18 cellular contexts compared by ENCODE assay signal in genomic region chr3:44041726-44042125, GRCh38.
DNase-seq lines count a peak whose midpoint lies in the region; ATAC-seq, FAIRE-seq and TF ChIP-seq lines count a peak whose summit lies in the region.
"Had no signal": no experiment of that assay in that cellular context is flagged by ENCODE, and none has a peak within 500 bp of the region (broad histone marks: within the 10 kb centered on the region; RNA-seq: fewer than 3 reads in every experiment).

No MANE protein-coding gene starts in this region.

- no peak for FAIRE-seq in GM12878 (lab: Jason Lieb, UNC)
- FAIRE-seq: A204.1, D721Med had no signal

- POLR2A ChIA-PET in GM12878 (lab: Charles Lee): interaction anchor here (2.3 to 6.6 kb wide), 2 partner anchors 8 to 20 kb away, joined by 6 to 44 read pairs; no protein-coding TSS in a partner anchor

- in situ Hi-C loops in GM12878 (cut with MboI): no loop called here

- RAD21 ChIA-PET in GM12878 (lab: Charles Lee; ENCODE audit: unreplicated experiment): interaction anchor here (0.7 to 8.6 kb wide), 4 partner anchors 8 to 44 kb away, joined by 3 to 99 read pairs (median 6); no protein-coding TSS in a partner anchor

- H3K4me1 ChIP-seq in GM12878 (ENCODE audit: control insufficient read depth, insufficient read depth, low read length): peaks cover 59% of the 10 kb centered on the region
- H3K4me1 ChIP-seq: BE2C, HAP-1 had no signal

- H3K4me2 ChIP-seq in GM12878 (ENCODE audit: control insufficient read depth, insufficient read depth): peak overlapping the region; percentile 44

- H3K79me2 ChIP-seq in GM12878 (ENCODE audit: control insufficient read depth, insufficient read depth, low read length): peaks cover 32% of the 10 kb centered on the region

- H3K27me3 ChIP-seq in GM12878 (replicated peaks in 1 of 2; ENCODE audit: control insufficient read depth in 2 of 2, insufficient read depth in 2 of 2, low read length in 1 of 2): no peaks in the 10 kb centered on the region
- H3K27me3 ChIP-seq: BE2C had no signal

- TF ChIP-seq POLR2A in GM12878 (IDR thresholded peaks at IDR 0.05; ENCODE audit: low read depth, low read length): no peak

- H2AFZ ChIP-seq in GM12878 (ENCODE audit: control insufficient read depth, low read depth, low read length): peak overlapping the region; percentile 28; the same call in 1 of the 2 replicates

- H3K27ac ChIP-seq in GM12878 (ENCODE audit: control insufficient read depth, insufficient read depth): peak overlapping the region; percentile 93

- no peaks in the 10 kb centered on the region; the same call in 2 of the 3 replicates for H3K9me3 ChIP-seq in GM12878 (replicated peaks; ENCODE audit: control insufficient read depth, insufficient read depth, low read length)
- H3K9me3 ChIP-seq: BE2C, HAP-1 had no signal

- no peak for DNase-seq in GM12878 (ENCODE audit: low read depth, low spot score)
- no peak for DNase-seq in left colon
- DNase-seq in DMS153 treated with DMSO at 0.1 percent for 48 hours (lab: John Stamatoyannopoulos, UW; ENCODE audit: unreplicated experiment): no peak
- DNase-seq: BE2C; CD8-positive, alpha-beta T cell; COR-L47; DMS53; GF-D8; GOT3; IMR-90; KG1 had no signal

- no peak for TF ChIP-seq RAD21 in GM12878 (IDR thresholded peaks at IDR 0.05; ENCODE audit: insufficient read depth, low read depth, low read length)

- ATAC-seq in GM18502 (IDR thresholded peaks at IDR 0.05; ENCODE audit: poor library complexity, unreplicated experiment) (peak; percentile 45), HG02884 (IDR thresholded peaks at IDR 0.05; ENCODE audit: unreplicated experiment) (peak; percentile 46), GM12878 (peak; percentile 19), left colon (no peak), GM21619 (IDR thresholded peaks at IDR 0.05; ENCODE audit: unreplicated experiment) (no peak), GM21390 (IDR thresholded peaks at IDR 0.05; ENCODE audit: unreplicated experiment) (no peak)
- ATAC-seq: CD8-positive, alpha-beta T cell had no signal

- SMC1A ChIA-PET in GM12878 (lab: Charles Lee; ENCODE audit: uncharacterized antibody, unreplicated experiment): interaction anchor here (0.9 to 7.7 kb wide), 4 partner anchors 9 to 44 kb away, joined by 3 to 92 read pairs (median 48); no protein-coding TSS in a partner anchor

- TF ChIP-seq EP300 in GM12878 (IDR thresholded peaks at IDR 0.05; ENCODE audit: borderline replicate concordance in 1 of 2, control insufficient read depth in 1 of 2, low read depth in 2 of 2, low read length in 2 of 2): peak; percentile 10 to 43; a peak in 2 of 4 replicates

- BruUV-seq in GM12878 (replicated peaks; lab: Mats Ljungman, UMichigan): no TSS peak

- no peak overlapping the region for H3K4me3 ChIP-seq in GM12878
- H3K4me3 ChIP-seq: HAP-1 had no signal

- CTCF ChIA-PET in GM12878 (lab: Yijun Ruan, JAX): interaction anchor here (2.3 to 5.5 kb wide), 2 partner anchors 9 to 18 kb away, joined by 10 to 46 read pairs; no protein-coding TSS in a partner anchor

- H4K20me1 ChIP-seq in GM12878 (ENCODE audit: control insufficient read depth, insufficient read depth): no peaks in the 10 kb centered on the region

- peaks cover 0 to 2% of the 10 kb centered on the region in 2 experiments; a peak in 1 of 4 replicates for H3K36me3 ChIP-seq in GM12878 (ENCODE audit: control insufficient read depth in 2 of 2, insufficient read depth in 2 of 2, low read length in 1 of 2)
- H3K36me3 ChIP-seq: BE2C, HAP-1 had no signal

- H3K9ac ChIP-seq in GM12878 (ENCODE audit: control insufficient read depth, insufficient read depth, low read length): no peak overlapping the region; the same call in 1 of the 2 replicates

- no peak for TF ChIP-seq CTCF in GM12878 (IDR thresholded peaks at IDR 0.05 in 2 of 3, conservative IDR thresholded peaks at IDR 0.05 in 1 of 3; ENCODE audit: control insufficient read depth in 2 of 3, extremely low read depth in 1 of 3, insufficient read depth in 1 of 3, low read depth in 3 of 3, low read length in 3 of 3)

- WGBS in GM12878 (ENCODE audit: insufficient coverage, insufficient replicate concordance, low lambda C conversion rate, missing lambda C conversion rate): 88% methylated on average over 4 of the region's 4 CpGs

- intact Hi-C loops in GM12878 (cut with micrococcal nuclease; ENCODE audit: unreplicated experiment) (no loop called here), left colon (cut with DNase I, micrococcal nuclease) (no loop called here)

TF ChIP-seq in GM12878, 131 proteins besides CTCF, POLR2A, EP300 and RAD21:
- TF ChIP-seq ETV6 (conservative IDR thresholded peaks at IDR 0.05 in 1 of 2, IDR thresholded peaks at IDR 0.05 in 1 of 2; ENCODE audit: borderline replicate concordance in 1 of 2, low read depth in 1 of 2): no peak
- peak; percentile 16 for TF ChIP-seq MEF2B (IDR thresholded peaks at IDR 0.05; ENCODE audit: partially characterized antibody, poor library complexity, severe bottlenecking)
- TF ChIP-seq IKZF1 (conservative IDR thresholded peaks at IDR 0.05): 0 out of 2 replicates have a peak, but pooled peaks have one; percentile 24
- 0 out of 2 replicates have a peak, but pooled peaks have one; percentile 16 for TF ChIP-seq RELB (IDR thresholded peaks at IDR 0.05; ENCODE audit: low read depth)
- no peak for TF ChIP-seq CEBPB (IDR thresholded peaks at IDR 0.05; ENCODE audit: borderline replicate concordance in 1 of 2, low read depth in 2 of 2, low read length in 2 of 2)
- TF ChIP-seq, protein P1, sequence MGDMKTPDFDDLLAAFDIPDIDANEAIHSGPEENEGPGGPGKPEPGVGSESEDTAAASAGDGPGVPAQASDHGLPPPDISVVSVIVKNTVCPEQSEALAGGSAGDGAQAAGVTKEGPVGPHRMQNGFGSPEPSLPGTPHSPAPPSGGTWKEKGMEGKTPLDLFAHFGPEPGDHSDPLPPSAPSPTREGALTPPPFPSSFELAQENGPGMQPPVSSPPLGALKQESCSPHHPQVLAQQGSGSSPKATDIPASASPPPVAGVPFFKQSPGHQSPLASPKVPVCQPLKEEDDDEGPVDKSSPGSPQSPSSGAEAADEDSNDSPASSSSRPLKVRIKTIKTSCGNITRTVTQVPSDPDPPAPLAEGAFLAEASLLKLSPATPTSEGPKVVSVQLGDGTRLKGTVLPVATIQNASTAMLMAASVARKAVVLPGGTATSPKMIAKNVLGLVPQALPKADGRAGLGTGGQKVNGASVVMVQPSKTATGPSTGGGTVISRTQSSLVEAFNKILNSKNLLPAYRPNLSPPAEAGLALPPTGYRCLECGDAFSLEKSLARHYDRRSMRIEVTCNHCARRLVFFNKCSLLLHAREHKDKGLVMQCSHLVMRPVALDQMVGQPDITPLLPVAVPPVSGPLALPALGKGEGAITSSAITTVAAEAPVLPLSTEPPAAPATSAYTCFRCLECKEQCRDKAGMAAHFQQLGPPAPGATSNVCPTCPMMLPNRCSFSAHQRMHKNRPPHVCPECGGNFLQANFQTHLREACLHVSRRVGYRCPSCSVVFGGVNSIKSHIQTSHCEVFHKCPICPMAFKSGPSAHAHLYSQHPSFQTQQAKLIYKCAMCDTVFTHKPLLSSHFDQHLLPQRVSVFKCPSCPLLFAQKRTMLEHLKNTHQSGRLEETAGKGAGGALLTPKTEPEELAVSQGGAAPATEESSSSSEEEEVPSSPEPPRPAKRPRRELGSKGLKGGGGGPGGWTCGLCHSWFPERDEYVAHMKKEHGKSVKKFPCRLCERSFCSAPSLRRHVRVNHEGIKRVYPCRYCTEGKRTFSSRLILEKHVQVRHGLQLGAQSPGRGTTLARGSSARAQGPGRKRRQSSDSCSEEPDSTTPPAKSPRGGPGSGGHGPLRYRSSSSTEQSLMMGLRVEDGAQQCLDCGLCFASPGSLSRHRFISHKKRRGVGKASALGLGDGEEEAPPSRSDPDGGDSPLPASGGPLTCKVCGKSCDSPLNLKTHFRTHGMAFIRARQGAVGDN (IDR thresholded peaks at IDR 0.05): peak; percentile 81
- TF ChIP-seq RUNX3 (IDR thresholded peaks at IDR 0.05; ENCODE audit: low read length): peak; percentile 86
- peak; percentile 40 to 44; a peak in 3 of 4 replicates for TF ChIP-seq IKZF2 (IDR thresholded peaks at IDR 0.05)
- TF ChIP-seq SPI1 (IDR thresholded peaks at IDR 0.05; ENCODE audit: borderline replicate concordance, insufficient read depth, low read depth, low read length): peak; percentile 38; the same call in 1 of the 2 replicates
- TF ChIP-seq BHLHE40 (IDR thresholded peaks at IDR 0.05; ENCODE audit: borderline replicate concordance in 1 of 2, low read depth in 2 of 2, low read length in 1 of 2): peak in 1 of 2 experiments; percentile 34; a peak in 1 of 4 replicates
- TF ChIP-seq MTA2 (IDR thresholded peaks at IDR 0.05; ENCODE audit: low read depth): 0 out of 2 replicates have a peak, but pooled peaks have one; percentile 21

Comparison
In these comparisons a context has a peak if more than half of its experiments do, and no peak if none do; other contexts are left out.
1. ATAC-seq: peak in GM18502 (single experiment), HG02884 (single experiment) and GM12878 (single experiment); none in left colon (single experiment), GM21619 (single experiment) and GM21390 (single experiment).